In genomic region chr4:164423819-164424218, GRCh38 we compare ENCODE assay signal across 8 cellular contexts.
"Had no signal": no experiment of that assay in that cellular context is flagged by ENCODE, and none has a peak within 500 bp of the region (broad histone marks: within the 10 kb centered on the region; RNA-seq: fewer than 3 reads in every experiment).

No MANE protein-coding gene starts in this region.

- FAIRE-seq: G401.6, GM12878, GM12891, GM12892, GM18507, GM19239 had no signal

- DNase-seq: GDM1, GF-D8 had no signal

- H3K4me3 ChIP-seq: GM12878 had no signal

- ATAC-seq: GM12878 had no signal
